In the genomic region with DNA sequence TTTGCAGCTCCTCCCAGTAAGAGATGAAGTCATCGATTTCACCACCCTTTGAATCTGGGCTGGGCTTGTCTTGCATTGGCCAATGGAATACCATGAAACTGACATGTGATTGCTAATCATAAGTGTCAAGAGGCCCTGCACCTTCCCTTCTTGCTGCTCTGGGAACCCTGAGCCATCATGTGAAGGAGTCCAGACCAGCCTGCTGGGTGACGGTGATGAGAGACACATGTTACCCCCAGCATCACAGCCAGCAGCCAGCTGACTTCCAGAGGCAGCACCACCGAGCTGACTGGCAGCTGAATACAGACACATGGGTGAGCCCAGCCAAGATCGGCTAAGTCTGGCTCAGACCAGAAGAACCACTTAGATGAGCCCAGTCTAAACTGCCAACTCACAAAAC, we compare ENCODE assay signal across 16 cellular contexts. TPM values are rescaled to one million over a fixed set of nuclear protein-coding genes. Genes with fewer than 3 reads are reported as not detected.
"Had no signal": no experiment of that assay in that cellular context is flagged by ENCODE, and none has a peak within 500 bp of the region (broad histone marks: within the 10 kb centered on the region; RNA-seq: fewer than 3 reads in every experiment).

No MANE protein-coding gene starts in this region.

- H3K27ac Mint-ChIP-seq: activated CD4-positive, alpha-beta T cell treated with anti-CD3 and anti-CD28 coated beads, Interleukin-2, amount 10 ng/mL, durations not matched to agents 24 days and 14 days; activated naive CD4-positive, alpha-beta T cell treated with anti-CD3 and anti-CD28 coated beads for 36 hours; activated T-helper 17 cell treated with anti-CD3 and anti-CD28 coated beads, Interleukin-2, amount 50 U/mL, for 72 hours; effector memory CD8-positive, alpha-beta T cell; immature natural killer cell had no signal

- H3K36me3 ChIP-seq: lower lobe of right lung, neutrophil, thyroid gland, uterus had no signal

- H3K4me3 Mint-ChIP-seq: activated CD4-positive, alpha-beta T cell treated with anti-CD3 and anti-CD28 coated beads, Interleukin-2, amount 10 ng/mL, durations not matched to agents 24 days and 14 days; activated naive CD4-positive, alpha-beta T cell treated with anti-CD3 and anti-CD28 coated beads for 36 hours; activated T-helper 17 cell treated with anti-CD3 and anti-CD28 coated beads, Interleukin-2, amount 50 U/mL, for 72 hours; central memory CD8-positive, alpha-beta T cell; effector memory CD8-positive, alpha-beta T cell; immature natural killer cell had no signal

- H3K36me3 Mint-ChIP-seq: immature natural killer cell had no signal

- H3K27ac ChIP-seq: lower lobe of right lung, neutrophil, skin epidermis, thyroid gland, uterus had no signal

- H3K27me3 ChIP-seq: thyroid gland, uterus had no signal

- H3K9me3 ChIP-seq: neutrophil, thyroid gland, uterus had no signal

- ATAC-seq: activated T-helper 17 cell treated with anti-CD3 and anti-CD28 coated beads, Interleukin-2, amount 50 U/mL, for 72 hours; effector memory CD8-positive, alpha-beta T cell; left cardiac atrium; lower lobe of right lung had no signal

- DNase-seq: activated CD4-positive, alpha-beta T cell treated with anti-CD3 and anti-CD28 coated beads, Interleukin-2, amount 10 ng/mL, durations not matched to agents 24 days and 14 days; activated naive CD4-positive, alpha-beta T cell treated with anti-CD3 and anti-CD28 coated beads for 36 hours; activated T-cell treated with anti-CD3 and anti-CD28 coated beads for 4 hours; effector memory CD8-positive, alpha-beta T cell; immature natural killer cell; left cardiac atrium; lower lobe of right lung; midbrain; T-helper 9 cell; thyroid gland; uterus had no signal

- H3K4me3 ChIP-seq: lower lobe of right lung, skin epidermis, thyroid gland, uterus had no signal

- H3K4me1 Mint-ChIP-seq: activated CD4-positive, alpha-beta T cell treated with anti-CD3 and anti-CD28 coated beads, Interleukin-2, amount 10 ng/mL, durations not matched to agents 24 days and 14 days; activated T-helper 17 cell treated with anti-CD3 and anti-CD28 coated beads, Interleukin-2, amount 50 U/mL, for 72 hours; central memory CD8-positive, alpha-beta T cell; immature natural killer cell had no signal

- H3K4me1 ChIP-seq: lower lobe of right lung, thyroid gland, uterus had no signal

- H3K9me3 Mint-ChIP-seq: activated CD4-positive, alpha-beta T cell treated with anti-CD3 and anti-CD28 coated beads, Interleukin-2, amount 10 ng/mL, durations not matched to agents 24 days and 14 days; activated T-helper 17 cell treated with anti-CD3 and anti-CD28 coated beads, Interleukin-2, amount 50 U/mL, for 72 hours; immature natural killer cell had no signal

RNA-seq across cellular contexts. Expression of a gene that starts 43.5 kb away (rescaled TPM):
- total RNA-seq: activated CD4-positive, alpha-beta T cell treated with anti-CD3 and anti-CD28 coated beads, Interleukin-2, amount 10 ng/mL, durations not matched to agents 24 days and 14 days; activated CD8-positive, alpha-beta memory T cell treated with anti-CD3 and anti-CD28 coated beads for 36 hours; activated naive CD4-positive, alpha-beta T cell treated with anti-CD3 and anti-CD28 coated beads for 36 hours; activated T-helper 17 cell treated with anti-CD3 and anti-CD28 coated beads, Interleukin-2, amount 50 U/mL, for 72 hours had no signal
- polyA plus RNA-seq: immature natural killer cell had no signal
